1 cellular context compared by ENCODE assay signal in the genomic region with DNA sequence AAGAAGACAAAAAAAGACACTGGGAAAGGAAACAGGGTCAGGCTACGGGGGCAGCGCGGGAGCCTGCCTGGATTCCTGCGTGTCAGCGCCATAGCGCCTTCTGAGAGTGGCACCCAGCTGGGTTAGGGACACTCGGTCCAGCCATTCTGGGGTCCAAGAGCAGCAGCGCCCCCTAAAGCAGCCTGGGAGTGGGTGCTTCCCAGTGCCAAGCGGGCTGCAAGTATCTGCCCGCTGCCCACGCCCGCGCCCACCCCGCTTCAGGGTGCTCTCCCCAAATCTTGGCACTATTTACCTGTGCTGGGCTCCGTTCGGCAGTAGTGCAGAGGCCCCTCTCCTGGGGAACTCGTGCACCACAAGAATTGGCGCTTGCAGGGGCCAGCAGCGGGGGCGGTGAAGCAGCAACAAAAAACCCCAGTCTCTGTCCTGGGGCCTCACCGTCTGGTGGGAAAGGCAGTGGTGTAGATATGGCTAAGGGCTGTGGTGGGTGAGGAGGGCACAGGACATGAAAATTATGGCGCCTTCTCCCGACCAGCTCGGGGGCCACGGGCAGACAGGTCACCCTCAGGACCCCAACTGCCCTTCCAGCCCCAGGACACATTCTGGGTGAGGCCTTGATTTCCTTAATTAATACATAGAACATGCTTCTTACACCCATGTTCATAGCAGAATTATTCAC.
TF ChIP-seq lines count a peak whose summit lies in the region.

No MANE protein-coding gene starts in this region.

TF ChIP-seq in GM23338, 12 proteins besides CTCF, POLR2A, EP300 and RAD21 (continued from another document):
- TF ChIP-seq, protein P1, sequence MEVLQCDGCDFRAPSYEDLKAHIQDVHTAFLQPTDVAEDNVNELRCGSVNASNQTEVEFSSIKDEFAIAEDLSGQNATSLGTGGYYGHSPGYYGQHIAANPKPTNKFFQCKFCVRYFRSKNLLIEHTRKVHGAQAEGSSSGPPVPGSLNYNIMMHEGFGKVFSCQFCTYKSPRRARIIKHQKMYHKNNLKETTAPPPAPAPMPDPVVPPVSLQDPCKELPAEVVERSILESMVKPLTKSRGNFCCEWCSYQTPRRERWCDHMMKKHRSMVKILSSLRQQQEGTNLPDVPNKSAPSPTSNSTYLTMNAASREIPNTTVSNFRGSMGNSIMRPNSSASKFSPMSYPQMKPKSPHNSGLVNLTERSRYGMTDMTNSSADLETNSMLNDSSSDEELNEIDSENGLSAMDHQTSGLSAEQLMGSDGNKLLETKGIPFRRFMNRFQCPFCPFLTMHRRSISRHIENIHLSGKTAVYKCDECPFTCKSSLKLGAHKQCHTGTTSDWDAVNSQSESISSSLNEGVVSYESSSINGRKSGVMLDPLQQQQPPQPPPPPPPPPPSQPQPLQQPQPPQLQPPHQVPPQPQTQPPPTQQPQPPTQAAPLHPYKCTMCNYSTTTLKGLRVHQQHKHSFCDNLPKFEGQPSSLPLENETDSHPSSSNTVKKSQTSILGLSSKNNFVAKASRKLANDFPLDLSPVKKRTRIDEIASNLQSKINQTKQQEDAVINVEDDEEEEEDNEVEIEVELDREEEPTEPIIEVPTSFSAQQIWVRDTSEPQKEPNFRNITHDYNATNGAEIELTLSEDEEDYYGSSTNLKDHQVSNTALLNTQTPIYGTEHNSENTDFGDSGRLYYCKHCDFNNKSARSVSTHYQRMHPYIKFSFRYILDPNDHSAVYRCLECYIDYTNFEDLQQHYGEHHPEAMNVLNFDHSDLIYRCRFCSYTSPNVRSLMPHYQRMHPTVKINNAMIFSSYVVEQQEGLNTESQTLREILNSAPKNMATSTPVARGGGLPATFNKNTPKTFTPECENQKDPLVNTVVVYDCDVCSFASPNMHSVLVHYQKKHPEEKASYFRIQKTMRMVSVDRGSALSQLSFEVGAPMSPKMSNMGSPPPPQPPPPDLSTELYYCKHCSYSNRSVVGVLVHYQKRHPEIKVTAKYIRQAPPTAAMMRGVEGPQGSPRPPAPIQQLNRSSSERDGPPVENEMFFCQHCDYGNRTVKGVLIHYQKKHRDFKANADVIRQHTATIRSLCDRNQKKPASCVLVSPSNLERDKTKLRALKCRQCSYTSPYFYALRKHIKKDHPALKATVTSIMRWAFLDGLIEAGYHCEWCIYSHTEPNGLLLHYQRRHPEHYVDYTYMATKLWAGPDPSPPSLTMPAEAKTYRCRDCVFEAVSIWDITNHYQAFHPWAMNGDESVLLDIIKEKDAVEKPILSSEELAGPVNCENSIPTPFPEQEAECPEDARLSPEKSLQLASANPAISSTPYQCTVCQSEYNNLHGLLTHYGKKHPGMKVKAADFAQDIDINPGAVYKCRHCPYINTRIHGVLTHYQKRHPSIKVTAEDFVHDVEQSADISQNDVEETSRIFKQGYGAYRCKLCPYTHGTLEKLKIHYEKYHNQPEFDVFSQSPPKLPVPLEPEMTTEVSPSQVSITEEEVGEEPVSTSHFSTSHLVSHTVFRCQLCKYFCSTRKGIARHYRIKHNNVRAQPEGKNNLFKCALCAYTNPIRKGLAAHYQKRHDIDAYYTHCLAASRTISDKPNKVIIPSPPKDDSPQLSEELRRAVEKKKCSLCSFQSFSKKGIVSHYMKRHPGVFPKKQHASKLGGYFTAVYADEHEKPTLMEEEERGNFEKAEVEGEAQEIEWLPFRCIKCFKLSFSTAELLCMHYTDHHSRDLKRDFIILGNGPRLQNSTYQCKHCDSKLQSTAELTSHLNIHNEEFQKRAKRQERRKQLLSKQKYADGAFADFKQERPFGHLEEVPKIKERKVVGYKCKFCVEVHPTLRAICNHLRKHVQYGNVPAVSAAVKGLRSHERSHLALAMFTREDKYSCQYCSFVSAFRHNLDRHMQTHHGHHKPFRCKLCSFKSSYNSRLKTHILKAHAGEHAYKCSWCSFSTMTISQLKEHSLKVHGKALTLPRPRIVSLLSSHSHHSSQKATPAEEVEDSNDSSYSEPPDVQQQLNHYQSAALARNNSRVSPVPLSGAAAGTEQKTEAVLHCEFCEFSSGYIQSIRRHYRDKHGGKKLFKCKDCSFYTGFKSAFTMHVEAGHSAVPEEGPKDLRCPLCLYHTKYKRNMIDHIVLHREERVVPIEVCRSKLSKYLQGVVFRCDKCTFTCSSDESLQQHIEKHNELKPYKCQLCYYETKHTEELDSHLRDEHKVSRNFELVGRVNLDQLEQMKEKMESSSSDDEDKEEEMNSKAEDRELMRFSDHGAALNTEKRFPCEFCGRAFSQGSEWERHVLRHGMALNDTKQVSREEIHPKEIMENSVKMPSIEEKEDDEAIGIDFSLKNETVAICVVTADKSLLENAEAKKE (CRISPR knock-in tag; IDR thresholded peaks at IDR 0.05), result no peak
- no peak for TF ChIP-seq CREB1 (CRISPR knock-in tag; IDR thresholded peaks at IDR 0.05; ENCODE audit: low read depth)
TF ChIP-seq in GM23338: peak in this region for 0.
